Comparison of ENCODE assay signal across 1 cellular context in genomic region chr9:122904823-122905710, GRCh38.
TF ChIP-seq lines count a peak whose summit lies in the region.

TSS of gene RC3H2 (minus strand) at chr9:122905359. CDS start at chr9:122897509, 7,850 bp downstream.

TF ChIP-seq in GM23338, 12 proteins besides CTCF, POLR2A, EP300 and RAD21 (continued from another document):
- TF ChIP-seq, protein P1, sequence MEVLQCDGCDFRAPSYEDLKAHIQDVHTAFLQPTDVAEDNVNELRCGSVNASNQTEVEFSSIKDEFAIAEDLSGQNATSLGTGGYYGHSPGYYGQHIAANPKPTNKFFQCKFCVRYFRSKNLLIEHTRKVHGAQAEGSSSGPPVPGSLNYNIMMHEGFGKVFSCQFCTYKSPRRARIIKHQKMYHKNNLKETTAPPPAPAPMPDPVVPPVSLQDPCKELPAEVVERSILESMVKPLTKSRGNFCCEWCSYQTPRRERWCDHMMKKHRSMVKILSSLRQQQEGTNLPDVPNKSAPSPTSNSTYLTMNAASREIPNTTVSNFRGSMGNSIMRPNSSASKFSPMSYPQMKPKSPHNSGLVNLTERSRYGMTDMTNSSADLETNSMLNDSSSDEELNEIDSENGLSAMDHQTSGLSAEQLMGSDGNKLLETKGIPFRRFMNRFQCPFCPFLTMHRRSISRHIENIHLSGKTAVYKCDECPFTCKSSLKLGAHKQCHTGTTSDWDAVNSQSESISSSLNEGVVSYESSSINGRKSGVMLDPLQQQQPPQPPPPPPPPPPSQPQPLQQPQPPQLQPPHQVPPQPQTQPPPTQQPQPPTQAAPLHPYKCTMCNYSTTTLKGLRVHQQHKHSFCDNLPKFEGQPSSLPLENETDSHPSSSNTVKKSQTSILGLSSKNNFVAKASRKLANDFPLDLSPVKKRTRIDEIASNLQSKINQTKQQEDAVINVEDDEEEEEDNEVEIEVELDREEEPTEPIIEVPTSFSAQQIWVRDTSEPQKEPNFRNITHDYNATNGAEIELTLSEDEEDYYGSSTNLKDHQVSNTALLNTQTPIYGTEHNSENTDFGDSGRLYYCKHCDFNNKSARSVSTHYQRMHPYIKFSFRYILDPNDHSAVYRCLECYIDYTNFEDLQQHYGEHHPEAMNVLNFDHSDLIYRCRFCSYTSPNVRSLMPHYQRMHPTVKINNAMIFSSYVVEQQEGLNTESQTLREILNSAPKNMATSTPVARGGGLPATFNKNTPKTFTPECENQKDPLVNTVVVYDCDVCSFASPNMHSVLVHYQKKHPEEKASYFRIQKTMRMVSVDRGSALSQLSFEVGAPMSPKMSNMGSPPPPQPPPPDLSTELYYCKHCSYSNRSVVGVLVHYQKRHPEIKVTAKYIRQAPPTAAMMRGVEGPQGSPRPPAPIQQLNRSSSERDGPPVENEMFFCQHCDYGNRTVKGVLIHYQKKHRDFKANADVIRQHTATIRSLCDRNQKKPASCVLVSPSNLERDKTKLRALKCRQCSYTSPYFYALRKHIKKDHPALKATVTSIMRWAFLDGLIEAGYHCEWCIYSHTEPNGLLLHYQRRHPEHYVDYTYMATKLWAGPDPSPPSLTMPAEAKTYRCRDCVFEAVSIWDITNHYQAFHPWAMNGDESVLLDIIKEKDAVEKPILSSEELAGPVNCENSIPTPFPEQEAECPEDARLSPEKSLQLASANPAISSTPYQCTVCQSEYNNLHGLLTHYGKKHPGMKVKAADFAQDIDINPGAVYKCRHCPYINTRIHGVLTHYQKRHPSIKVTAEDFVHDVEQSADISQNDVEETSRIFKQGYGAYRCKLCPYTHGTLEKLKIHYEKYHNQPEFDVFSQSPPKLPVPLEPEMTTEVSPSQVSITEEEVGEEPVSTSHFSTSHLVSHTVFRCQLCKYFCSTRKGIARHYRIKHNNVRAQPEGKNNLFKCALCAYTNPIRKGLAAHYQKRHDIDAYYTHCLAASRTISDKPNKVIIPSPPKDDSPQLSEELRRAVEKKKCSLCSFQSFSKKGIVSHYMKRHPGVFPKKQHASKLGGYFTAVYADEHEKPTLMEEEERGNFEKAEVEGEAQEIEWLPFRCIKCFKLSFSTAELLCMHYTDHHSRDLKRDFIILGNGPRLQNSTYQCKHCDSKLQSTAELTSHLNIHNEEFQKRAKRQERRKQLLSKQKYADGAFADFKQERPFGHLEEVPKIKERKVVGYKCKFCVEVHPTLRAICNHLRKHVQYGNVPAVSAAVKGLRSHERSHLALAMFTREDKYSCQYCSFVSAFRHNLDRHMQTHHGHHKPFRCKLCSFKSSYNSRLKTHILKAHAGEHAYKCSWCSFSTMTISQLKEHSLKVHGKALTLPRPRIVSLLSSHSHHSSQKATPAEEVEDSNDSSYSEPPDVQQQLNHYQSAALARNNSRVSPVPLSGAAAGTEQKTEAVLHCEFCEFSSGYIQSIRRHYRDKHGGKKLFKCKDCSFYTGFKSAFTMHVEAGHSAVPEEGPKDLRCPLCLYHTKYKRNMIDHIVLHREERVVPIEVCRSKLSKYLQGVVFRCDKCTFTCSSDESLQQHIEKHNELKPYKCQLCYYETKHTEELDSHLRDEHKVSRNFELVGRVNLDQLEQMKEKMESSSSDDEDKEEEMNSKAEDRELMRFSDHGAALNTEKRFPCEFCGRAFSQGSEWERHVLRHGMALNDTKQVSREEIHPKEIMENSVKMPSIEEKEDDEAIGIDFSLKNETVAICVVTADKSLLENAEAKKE (CRISPR knock-in tag; IDR thresholded peaks at IDR 0.05): no peak
- TF ChIP-seq CREB1 (CRISPR knock-in tag; IDR thresholded peaks at IDR 0.05; ENCODE audit: low read depth): peak; percentile 65
- peak; percentile 65 for TF ChIP-seq ETS1 (IDR thresholded peaks at IDR 0.05)
- TF ChIP-seq ZNF331 (CRISPR knock-in tag; IDR thresholded peaks at IDR 0.05; ENCODE audit: low read depth): no peak
